ENCODE assay signal across 1 cellular context in genomic region chr12:68350753-68351152, GRCh38.
TF ChIP-seq lines count a peak whose summit lies in the region.

No MANE protein-coding gene starts in this region.

TF ChIP-seq in SK-N-SH, 30 proteins besides CTCF, POLR2A, EP300 and RAD21 (continued from another document):
- TF ChIP-seq IRF3 (IDR thresholded peaks at IDR 0.05; ENCODE audit: low read depth, low read length) (no peak), SIN3A (IDR thresholded peaks at IDR 0.05; ENCODE audit: borderline replicate concordance, low read depth, low read length) (no peak), TEAD4 (IDR thresholded peaks at IDR 0.05; ENCODE audit: borderline replicate concordance, insufficient read depth) (no peak), RFX5 (IDR thresholded peaks at IDR 0.05; ENCODE audit: low read length) (no peak), FOXM1 (IDR thresholded peaks at IDR 0.05; ENCODE audit: low read depth) (no peak), MAX (IDR thresholded peaks at IDR 0.05; ENCODE audit: low read depth) (no peak), MEF2A (IDR thresholded peaks at IDR 0.05; ENCODE audit: borderline replicate concordance, low read depth) (peak; percentile 70; the same call in 1 of the 2 replicates), TCF12 (IDR thresholded peaks at IDR 0.05) (no peak)
